ENCODE assay signal across 14 cellular contexts in the genomic region with DNA sequence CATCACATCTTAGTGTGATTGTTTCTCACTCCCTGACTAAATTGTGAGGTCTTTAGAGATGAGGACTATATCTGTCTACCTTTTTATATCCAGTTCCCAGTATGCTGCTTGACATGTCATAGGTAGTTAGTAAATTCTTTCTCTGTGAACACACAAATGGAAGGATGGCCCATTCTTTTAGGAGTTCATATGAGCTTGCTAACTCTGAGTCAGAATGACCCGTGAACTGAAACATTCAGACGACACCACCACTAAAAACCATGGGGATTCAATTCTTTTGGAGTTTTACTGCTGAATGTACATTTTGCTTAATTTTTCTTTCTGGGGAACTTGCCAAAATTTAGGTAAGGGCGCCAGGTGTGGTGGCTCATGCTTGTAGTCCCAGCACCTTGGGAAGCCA.
"Had no signal": no experiment of that assay in that cellular context is flagged by ENCODE, and none has a peak within 500 bp of the region (broad histone marks: within the 10 kb centered on the region; RNA-seq: fewer than 3 reads in every experiment).

No MANE protein-coding gene starts in this region.

- DNase-seq: activated naive CD8-positive, alpha-beta T cell treated with anti-CD3 and anti-CD28 coated beads, Interleukin-2, amount 10 ng/mL, durations not matched to agents 7 days and 5 days; cerebellar nuclear complex; esophagus squamous epithelium; heart left ventricle; left lung; stimulated activated naive CD8-positive, alpha-beta T cell treated with anti-CD3 and anti-CD28 coated beads, Interleukin-15, Interleukin-2, amounts not matched to agents 100 U/mL and 50 U/mL, for 24 hours; upper lobe of left lung had no signal

- H3K27me3 Mint-ChIP-seq: activated CD4-positive, alpha-beta memory T cell treated with anti-CD3 and anti-CD28 coated beads for 36 hours; activated CD8-positive, alpha-beta memory T cell treated with anti-CD3 and anti-CD28 coated beads, Interleukin-2, amount 10 ng/mL, durations not matched to agents 7 days and 5 days; activated naive CD8-positive, alpha-beta T cell treated with anti-CD3 and anti-CD28 coated beads, Interleukin-2, amount 10 ng/mL, durations not matched to agents 7 days and 5 days had no signal

- H3K9me3 Mint-ChIP-seq: activated CD4-positive, alpha-beta memory T cell treated with anti-CD3 and anti-CD28 coated beads for 36 hours; activated naive CD8-positive, alpha-beta T cell treated with anti-CD3 and anti-CD28 coated beads, Interleukin-2, amount 10 ng/mL, durations not matched to agents 7 days and 5 days; nephron had no signal

- H3K4me1 ChIP-seq: esophagus squamous epithelium, heart left ventricle, left lung, parathyroid adenoma had no signal

- H3K9ac ChIP-seq: parathyroid adenoma had no signal

- H3K27ac Mint-ChIP-seq: activated CD4-positive, alpha-beta memory T cell treated with anti-CD3 and anti-CD28 coated beads for 36 hours; activated CD8-positive, alpha-beta memory T cell treated with anti-CD3 and anti-CD28 coated beads, Interleukin-2, amount 10 ng/mL, durations not matched to agents 7 days and 5 days; activated naive CD8-positive, alpha-beta T cell treated with anti-CD3 and anti-CD28 coated beads, Interleukin-2, amount 10 ng/mL, durations not matched to agents 7 days and 5 days; mesothelial cell of epicardium; nephron had no signal

- H3K4me3 ChIP-seq: coronary artery, esophagus squamous epithelium, heart left ventricle, left lung, lung, upper lobe of left lung had no signal

- H2AFZ ChIP-seq: parathyroid adenoma had no signal

- H3K27ac ChIP-seq: coronary artery, esophagus squamous epithelium, heart left ventricle, left lung, parathyroid adenoma, upper lobe of left lung had no signal

- ATAC-seq: activated CD8-positive, alpha-beta memory T cell treated with anti-CD3 and anti-CD28 coated beads, Interleukin-2, amount 10 ng/mL, durations not matched to agents 7 days and 5 days; stimulated activated naive CD8-positive, alpha-beta T cell treated with anti-CD3 and anti-CD28 coated beads, Interleukin-15, Interleukin-2, amounts not matched to agents 100 U/mL and 50 U/mL, for 24 hours had no signal

- H3K4me3 Mint-ChIP-seq: activated CD4-positive, alpha-beta memory T cell treated with anti-CD3 and anti-CD28 coated beads for 36 hours; activated CD8-positive, alpha-beta memory T cell treated with anti-CD3 and anti-CD28 coated beads, Interleukin-2, amount 10 ng/mL, durations not matched to agents 7 days and 5 days; activated naive CD8-positive, alpha-beta T cell treated with anti-CD3 and anti-CD28 coated beads, Interleukin-2, amount 10 ng/mL, durations not matched to agents 7 days and 5 days; mesothelial cell of epicardium; nephron had no signal

- H3K27me3 ChIP-seq: esophagus squamous epithelium, left lung, upper lobe of left lung had no signal

- H3K4me1 Mint-ChIP-seq: mesothelial cell of epicardium, nephron had no signal

- H3K9me3 ChIP-seq: esophagus squamous epithelium, heart left ventricle, left lung, upper lobe of left lung had no signal
